ENCODE assay signal across 15 cellular contexts in genomic region chr10:65470986-65471385, GRCh38.
DNase-seq lines count a peak whose midpoint lies in the region; ATAC-seq, FAIRE-seq and TF ChIP-seq lines count a peak whose summit lies in the region.
"Had no signal": no experiment of that assay in that cellular context is flagged by ENCODE, and none has a peak within 500 bp of the region (broad histone marks: within the 10 kb centered on the region; RNA-seq: fewer than 3 reads in every experiment).

No MANE protein-coding gene starts in this region.

- no peak overlapping the region for H3K23ac ChIP-seq in neuronal stem cell (ENCODE audit: low read depth, low read length, poor library complexity)

- H3K27ac ChIP-seq in neuronal stem cell (replicated peaks; ENCODE audit: low read length) (no peak overlapping the region), psoas muscle (no peak overlapping the region)

- no peak overlapping the region for H3K4me3 Mint-ChIP-seq in natural killer cell
- H3K4me3 Mint-ChIP-seq: B cell; CD4-positive, alpha-beta T cell had no signal

- H3K27me3 ChIP-seq in H7 (ENCODE audit: control insufficient read depth, insufficient read depth, low read length) = no peaks in the 10 kb centered on the region
- H3K27me3 ChIP-seq in neuronal stem cell (ENCODE audit: control insufficient read depth in 3 of 3, insufficient read depth in 3 of 3, low read depth in 1 of 3, low read length in 3 of 3) = no peaks in the 10 kb centered on the region
- H3K27me3 ChIP-seq in psoas muscle (ENCODE audit: insufficient read depth in 3 of 3, low read length in 2 of 3) = no peaks in the 10 kb centered on the region

- no peak overlapping the region for H3K14ac ChIP-seq in neuronal stem cell (ENCODE audit: low read length)

- H3K27me3 Mint-ChIP-seq in natural killer cell (ENCODE audit: low read depth in 2 of 2) = no peaks in the 10 kb centered on the region
- H3K27me3 Mint-ChIP-seq: B cell; CD4-positive, alpha-beta T cell had no signal

- no peak overlapping the region for H4K8ac ChIP-seq in neuronal stem cell (ENCODE audit: low read depth, low read length)

- H3K18ac ChIP-seq in neuronal stem cell (ENCODE audit: low read length) = no peak overlapping the region

- H3K4me3 ChIP-seq in H7 (ENCODE audit: insufficient read depth, low read depth, low read length) = no peak overlapping the region
- H3K4me3 ChIP-seq in neuronal stem cell (ENCODE audit: low read length in 2 of 2) = no peak overlapping the region
- H3K4me3 ChIP-seq in psoas muscle = no peak overlapping the region

- no peak overlapping the region for H2BK120ac ChIP-seq in neuronal stem cell (ENCODE audit: low read depth, low read length)

- H2BK12ac ChIP-seq in neuronal stem cell (ENCODE audit: low read length) = no peak overlapping the region

- FAIRE-seq in urothelium cell line (lab: Jason Lieb, UNC) (no peak), H54 (lab: Jason Lieb, UNC) (no peak)
- FAIRE-seq: GM12892, GM19239 had no signal

- no peak overlapping the region for H3K27ac Mint-ChIP-seq in natural killer cell
- H3K27ac Mint-ChIP-seq: B cell; CD4-positive, alpha-beta T cell had no signal

- TF ChIP-seq CTCF in natural killer cell (IDR thresholded peaks at IDR 0.05) (no peak), psoas muscle (IDR thresholded peaks at IDR 0.05) (no peak)

- no peak overlapping the region for H3K4ac ChIP-seq in neuronal stem cell (ENCODE audit: low read length)

- peaks cover 0 to 2% of the 10 kb centered on the region in 2 donors for H3K4me1 ChIP-seq in neuronal stem cell (ENCODE audit: control insufficient read depth in 2 of 2, insufficient read depth in 1 of 2, low read depth in 1 of 2, low read length in 2 of 2)
- H3K4me1 ChIP-seq in psoas muscle = no peaks in the 10 kb centered on the region

- no peak overlapping the region for H2BK5ac ChIP-seq in neuronal stem cell (ENCODE audit: low read length)

- H3K4me2 ChIP-seq in neuronal stem cell (ENCODE audit: insufficient read depth, low read length, poor library complexity, severe bottlenecking) = no peak overlapping the region

- H2AK5ac ChIP-seq in neuronal stem cell (ENCODE audit: low read depth, low read length) = no peak overlapping the region

- no peaks in the 10 kb centered on the region for H3K4me1 Mint-ChIP-seq in natural killer cell
- H3K4me1 Mint-ChIP-seq: B cell had no signal

- no peak overlapping the region for H2BK15ac ChIP-seq in neuronal stem cell (ENCODE audit: low read length)

- H3K9ac ChIP-seq in neuronal stem cell (ENCODE audit: low read depth, low read length, poor library complexity) = no peak overlapping the region

- H3K9me3 ChIP-seq in neuronal stem cell (replicated peaks in 1 of 2; ENCODE audit: control insufficient read depth in 2 of 2, insufficient read depth in 1 of 2, low read depth in 1 of 2, low read length in 2 of 2) (no peaks in the 10 kb centered on the region), psoas muscle (no peaks in the 10 kb centered on the region)

- no peaks in the 10 kb centered on the region for H3K36me3 ChIP-seq in H7 (replicated peaks; ENCODE audit: control insufficient read depth, insufficient read depth, low read length)
- no peaks in the 10 kb centered on the region for H3K36me3 ChIP-seq in neuronal stem cell (replicated peaks in 1 of 2; ENCODE audit: control insufficient read depth in 2 of 2, insufficient read depth in 2 of 2, low read length in 2 of 2)
- H3K36me3 ChIP-seq in psoas muscle (ENCODE audit: insufficient read depth in 1 of 2, low read depth in 1 of 2) = no peaks in the 10 kb centered on the region

- H4K91ac ChIP-seq in neuronal stem cell (ENCODE audit: low read depth, low read length, poor library complexity) = no peak overlapping the region

- no peak for ATAC-seq in natural killer cell
- no peak for ATAC-seq in psoas muscle

- peaks cover 20 to 22% of the 10 kb centered on the region in 2 donors for H3K9me3 Mint-ChIP-seq in natural killer cell

- DNase-seq in H7 (peak; percentile 7), iPS-NIHi11 (ENCODE audit: low spot score) (peak; percentile 18), neuronal stem cell (ENCODE audit: low spot score) (peak; percentile 5), urothelium cell line (ENCODE audit: low spot score) (peak; percentile 12), natural killer cell (no peak), psoas muscle (no peak), H54 (ENCODE audit: insufficient read length, low spot score) (no peak)
- DNase-seq: C1 segment of cervical spinal cord; CD4-positive, alpha-beta T cell; COR-L47; DND-41; GDM1 had no signal

- intact Hi-C loops in natural killer cell (cut with micrococcal nuclease) = no loop called here
- intact Hi-C loops in psoas muscle (cut with DNase I) = no loop called here

- H2AFZ ChIP-seq in neuronal stem cell (ENCODE audit: low read length) = no peak overlapping the region

- peaks cover 3% of the 10 kb centered on the region for H3K36me3 Mint-ChIP-seq in natural killer cell

- TF ChIP-seq POLR2A in H54 (IDR thresholded peaks at IDR 0.05; ENCODE audit: low read depth, low read length) = no peak

- H3K79me1 ChIP-seq in neuronal stem cell (ENCODE audit: low read depth, low read length) = no peaks in the 10 kb centered on the region

Comparison
In these comparisons a context has a peak if more than half of its experiments do, and no peak if none do; other contexts are left out.
1. DNase-seq: peak in H7 (single experiment), iPS-NIHi11 (single experiment), neuronal stem cell (single experiment) and urothelium cell line (single experiment); none in natural killer cell (single experiment), psoas muscle (0 of 2) and H54 (single experiment).